15 cellular contexts compared by ENCODE assay signal in the genomic region with DNA sequence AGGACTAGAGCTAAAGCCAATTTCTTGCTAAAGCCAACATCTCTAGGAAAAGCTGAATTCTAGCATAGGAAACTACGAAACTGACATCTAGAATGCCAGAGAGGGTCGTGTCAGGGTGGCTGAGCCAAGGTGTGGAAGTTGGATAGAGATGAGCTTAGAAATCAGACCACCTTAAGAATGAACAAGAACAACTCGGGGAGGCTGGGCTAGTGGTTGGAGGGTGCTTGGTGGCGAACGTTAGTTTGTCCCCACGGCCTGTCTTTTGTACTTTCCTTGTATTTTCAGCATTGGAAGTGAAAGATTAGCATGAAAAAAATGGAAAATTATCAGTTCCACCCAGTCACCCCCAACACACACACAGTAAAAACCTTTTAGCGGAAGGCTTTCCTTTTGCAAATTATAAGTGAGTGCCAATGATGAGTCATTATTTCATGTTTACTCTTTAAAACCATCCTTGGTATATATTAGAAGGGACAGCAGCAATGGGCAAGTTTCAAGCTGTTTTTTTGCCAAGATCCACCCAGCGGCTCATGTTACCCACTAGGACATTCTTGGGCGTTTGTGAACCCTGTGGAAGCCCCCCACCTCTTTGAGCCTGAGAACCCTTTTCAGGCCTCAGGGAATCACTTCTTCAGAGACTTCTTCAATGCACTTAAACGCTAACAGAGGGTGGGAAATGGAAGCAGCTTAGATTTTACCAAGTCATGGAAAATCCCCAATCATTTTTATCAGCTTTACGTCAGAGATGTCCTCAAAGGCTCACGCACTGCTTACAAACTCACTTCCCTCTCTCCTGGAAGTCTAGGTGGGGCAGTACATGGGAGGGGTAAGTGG. TPM values are rescaled to one million over a fixed set of nuclear protein-coding genes. Genes with fewer than 3 reads are reported as not detected.
DNase-seq lines count a peak whose midpoint lies in the region; ATAC-seq and TF ChIP-seq lines count a peak whose summit lies in the region.
"Had no signal": no experiment of that assay in that cellular context is flagged by ENCODE, and none has a peak within 500 bp of the region (broad histone marks: within the 10 kb centered on the region; RNA-seq: fewer than 3 reads in every experiment).

No MANE protein-coding gene starts in this region.

- POLR2A ChIA-PET in BJ (lab: Charles Lee) = no interaction called here

- no peaks in the 10 kb centered on the region for H3K9me3 ChIP-seq in T-helper 17 cell (ENCODE audit: control insufficient read depth, low read length, poor library complexity, severe bottlenecking)

- H3K27me3 ChIP-seq in BJ (ENCODE audit: control insufficient read depth, insufficient read depth, low read length) = no peaks in the 10 kb centered on the region
- H3K27me3 ChIP-seq in brain microvascular endothelial cell (replicated peaks) = no peaks in the 10 kb centered on the region

- TF ChIP-seq CTCF in BJ (IDR thresholded peaks at IDR 0.05; ENCODE audit: insufficient read depth, low read depth, low read length) (no peak), brain microvascular endothelial cell (IDR thresholded peaks at IDR 0.05; ENCODE audit: low read depth, low read length, missing control alignments) (no peak)

- no peak overlapping the region for H3K27ac Mint-ChIP-seq in T-helper 17 cell
- H3K27ac Mint-ChIP-seq: WTC11 had no signal

- CTCF ChIA-PET in BJ (lab: Yijun Ruan, JAX) = interaction anchor here (0.6 kb wide), 2 partner anchors 9 to 65 kb away, joined by 3 read pairs; no protein-coding TSS in a partner anchor

- H3K4me3 ChIP-seq in BJ (ENCODE audit: low read depth, low read length) (no peak overlapping the region), brain microvascular endothelial cell (ENCODE audit: low read depth, low read length) (no peak overlapping the region)
- H3K4me3 ChIP-seq: lung had no signal

- no peaks in the 10 kb centered on the region for H3K36me3 Mint-ChIP-seq in T-helper 17 cell (ENCODE audit: low read depth)
- H3K36me3 Mint-ChIP-seq: WTC11 had no signal

- H3K4me1 Mint-ChIP-seq in T-helper 17 cell = no peaks in the 10 kb centered on the region

- peak overlapping the region; percentile 11 for H3K27ac ChIP-seq in brain microvascular endothelial cell

- in situ Hi-C loops in brain microvascular endothelial cell (cut with HindIII; ENCODE audit: low pct_ligation_motif_present, low sequenced_read_pairs) = no loop called here

- H3K36me3 ChIP-seq in BJ (ENCODE audit: control insufficient read depth, insufficient read depth, low read length) (no peaks in the 10 kb centered on the region), brain microvascular endothelial cell (replicated peaks) (no peaks in the 10 kb centered on the region)

- DNase-seq in BJ (ENCODE audit: low read depth) (peak; percentile 12), LHCN-M2 (ENCODE audit: low read depth) (peak; percentile 29), brain microvascular endothelial cell (peak; percentile 37), lung microvascular endothelial cell (ENCODE audit: low read depth in 2 of 2) (peak; percentile 22 to 64), T-helper 17 cell (no peak), NCI-H526 treated with DMSO at 0.1 percent for 48 hours (lab: John Stamatoyannopoulos, UW) (no peak), SKM-1 (lab: John Stamatoyannopoulos, UW; ENCODE audit: unreplicated experiment) (no peak)
- DNase-seq in activated CD4-positive, alpha-beta T cell treated with anti-CD3 and anti-CD28 coated beads for 48 hours = no peak
- DNase-seq: cerebellar nuclear complex, COR-L47, glutamatergic neuron, NCI-H1105 treated with DMSO at 0.1 percent for 48 hours, posterior cingulate gyrus had no signal

- no peak overlapping the region for H3K4me3 Mint-ChIP-seq in T-helper 17 cell
- H3K4me3 Mint-ChIP-seq: WTC11 had no signal

- H3K27me3 Mint-ChIP-seq in T-helper 17 cell = peaks cover 7% of the 10 kb centered on the region

- no peak for ATAC-seq in T-helper 17 cell
- ATAC-seq: WTC11 had no signal

RNA-seq across cellular contexts. Expression of gene PPEF1, which starts 4.9 kb away (rescaled TPM):
- polyA plus RNA-seq in BJ (2011; rRNA removed) = not detected in 2 replicates
- not detected in 2 replicates for polyA minus RNA-seq in BJ (2011; rRNA and poly(A)+ RNA removed)
- total RNA-seq in LHCN-M2 (2014; rRNA removed) = not detected in 2 replicates
- not detected for polyA plus RNA-seq in LHCN-M2 (2012)
- total RNA-seq in lung microvascular endothelial cell = not detected in 2 replicates
- under 1 TPM in 1 of 2 donors, not detected in 1; 0.39 TPM for total RNA-seq in T-helper 17 cell

RNA-seq across cellular contexts. Expression of gene RS1, which starts 30.7 kb away (rescaled TPM):
- polyA plus RNA-seq in BJ (2011; rRNA removed) = not detected in 2 replicates
- polyA minus RNA-seq in BJ (2011; rRNA and poly(A)+ RNA removed) = not detected in 2 replicates
- not detected in 2 replicates for total RNA-seq in LHCN-M2 (2014; rRNA removed)
- polyA plus RNA-seq in LHCN-M2 (2012) = not detected
- not detected in 2 replicates for total RNA-seq in lung microvascular endothelial cell
- total RNA-seq in T-helper 17 cell = not detected
- total RNA-seq: WTC11 had no signal

Comparison
In these comparisons a context has a peak if more than half of its experiments do, and no peak if none do; other contexts are left out.
1. DNase-seq: peak in BJ (single experiment), LHCN-M2 (single experiment), brain microvascular endothelial cell (single experiment) and lung microvascular endothelial cell (2 of 2); none in T-helper 17 cell (0 of 3), NCI-H526 treated with DMSO at 0.1 percent for 48 hours (single experiment), SKM-1 (single experiment) and activated CD4-positive, alpha-beta T cell treated with anti-CD3 and anti-CD28 coated beads for 48 hours (single experiment).